ENCODE assay signal across 8 cellular contexts in genomic region chr20:64077876-64078551, GRCh38. TPM values are rescaled to one million over a fixed set of nuclear protein-coding genes. Genes with fewer than 3 reads are reported as not detected.
DNase-seq lines count a peak whose midpoint lies in the region; ATAC-seq, FAIRE-seq and TF ChIP-seq lines count a peak whose summit lies in the region.

No MANE protein-coding gene starts in this region.

- POLR2A ChIA-PET in CD4-positive, alpha-beta T cell (lab: Charles Lee) = interaction anchor here (0.5 to 3.7 kb wide), 10 partner anchors 9 to 443 kb away, joined by 3 to 30 read pairs (median 8); partner anchors contain the start of genes PCMTD2 and TCEA2
- POLR2A ChIA-PET in HepG2 (lab: Yijun Ruan, JAX) = interaction anchor here (3.4 to 4.9 kb wide), 2 partner anchors 13 to 178 kb away, joined by 11 to 25 read pairs; partner anchors contain the start of gene PCMTD2

- peaks cover 20% of the 10 kb centered on the region for H3F3A ChIP-seq in Loucy (ENCODE audit: low read depth)

- H3K27me3 Mint-ChIP-seq in CD4-positive, alpha-beta T cell = no peaks in the 10 kb centered on the region

- 0 out of 2 replicates have a peak, but pooled peaks cover 11% of the 10 kb centered on the region for H3K79me2 ChIP-seq in Loucy (ENCODE audit: insufficient read depth, low read length)
- no peaks in the 10 kb centered on the region for H3K79me2 ChIP-seq in HepG2 (ENCODE audit: insufficient read depth, low read length)

- peak overlapping the region; percentile 80 for H3K27ac ChIP-seq in CD4-positive, alpha-beta T cell (ENCODE audit: low read depth, low read length)
- H3K27ac ChIP-seq in HepG2 (ENCODE audit: extremely low read length, insufficient read depth, low read length) = no peak overlapping the region
- no peak overlapping the region for H3K27ac ChIP-seq in urinary bladder (ENCODE audit: low read depth)

- CTCF ChIA-PET in CD4-positive, alpha-beta T cell (lab: Charles Lee) = interaction anchor here (0.7 to 3.0 kb wide), 4 partner anchors 8 to 104 kb away, joined by 3 to 12 read pairs (median 6); no protein-coding TSS in a partner anchor
- CTCF ChIA-PET in HepG2 (lab: Yijun Ruan, JAX; ENCODE audit: low intra/inter-chr PET ratio, low total read pairs) = no interaction called here

- no peaks in the 10 kb centered on the region for H3K9me3 Mint-ChIP-seq in CD4-positive, alpha-beta T cell

- H3K36me3 ChIP-seq in Loucy (ENCODE audit: insufficient read depth, low read length) (no peaks in the 10 kb centered on the region), HepG2 (replicated peaks in 1 of 2; ENCODE audit: control insufficient read depth in 1 of 2, insufficient read depth in 2 of 2, low read length in 2 of 2) (no peaks in the 10 kb centered on the region), urinary bladder (ENCODE audit: insufficient read depth) (no peaks in the 10 kb centered on the region)

- H3K27me3 ChIP-seq in CD4-positive, alpha-beta T cell (ENCODE audit: control insufficient read depth, insufficient read depth, low read length) = no peaks in the 10 kb centered on the region
- no peaks in the 10 kb centered on the region for H3K27me3 ChIP-seq in Loucy (ENCODE audit: insufficient read depth, low read length, poor library complexity, severe bottlenecking)
- peaks cover 0 to 3% of the 10 kb centered on the region in 2 experiments; a peak in 2 of 5 replicates for H3K27me3 ChIP-seq in HepG2 (ENCODE audit: control insufficient read depth in 1 of 2, insufficient read depth in 2 of 2, low read length in 2 of 2)

- no peak for FAIRE-seq in HepG2 (lab: Jason Lieb, UNC)

- H3K4me3 ChIP-seq in Loucy (ENCODE audit: low read length, poor library complexity, severe bottlenecking) (peak overlapping the region; percentile 83), HepG2 (replicated peaks in 1 of 3; ENCODE audit: insufficient read depth in 1 of 3, low read depth in 2 of 3, low read length in 3 of 3) (peak overlapping the region in 1 of 3 experiments; percentile 89; a peak in 1 of 6 replicates), urinary bladder (ENCODE audit: low read depth, low read length) (peak overlapping the region; percentile 56)

- H3K36me3 Mint-ChIP-seq in CD4-positive, alpha-beta T cell (ENCODE audit: low read depth) = peaks cover 26% of the 10 kb centered on the region

- intact Hi-C loops in CD4-positive, alpha-beta T cell (cut with DNase I, micrococcal nuclease) = loop anchor here in 1 of 2 experiments (2.0 to 5.0 kb wide), 2 partner anchors 15 to 36 kb away; partner anchors contain the start of gene TCEA2
- intact Hi-C loops in HepG2 (cut with micrococcal nuclease; ENCODE audit: unreplicated experiment) = no loop called here

- H3K4me1 ChIP-seq in Loucy (ENCODE audit: insufficient read depth, low read length, poor library complexity, severe bottlenecking) = peaks cover 38% of the 10 kb centered on the region
- H3K4me1 ChIP-seq in HepG2 (ENCODE audit: insufficient read depth, low read length) = peaks cover 46% of the 10 kb centered on the region
- H3K4me1 ChIP-seq in urinary bladder (ENCODE audit: insufficient read depth) = peaks cover 2% of the 10 kb centered on the region

- no peak for TF ChIP-seq RAD21 in HepG2 (CRISPR knock-in tag; IDR thresholded peaks at IDR 0.05)

- TF ChIP-seq EP300 in HepG2 (IDR thresholded peaks at IDR 0.05; ENCODE audit: low read depth in 2 of 2, low read length in 2 of 2) = no peak
- no peak for TF ChIP-seq EP300 in HepG2 (CRISPR knock-in tag; IDR thresholded peaks at IDR 0.05; ENCODE audit: borderline replicate concordance)

- peak; percentile 73 for ATAC-seq in CD4-positive, alpha-beta T cell (ENCODE audit: poor library complexity)
- ATAC-seq in HepG2 = no peak
- no peak for ATAC-seq in GM21367 (IDR thresholded peaks at IDR 0.05; ENCODE audit: unreplicated experiment)
- no peak for ATAC-seq in GM18498 (IDR thresholded peaks at IDR 0.05; ENCODE audit: unreplicated experiment)

- H3K9ac ChIP-seq in Loucy (ENCODE audit: low read depth, low read length, poor library complexity, severe bottlenecking) = peak overlapping the region; percentile 86
- no peak overlapping the region for H3K9ac ChIP-seq in HepG2 (ENCODE audit: insufficient read depth, low read depth, low read length)

- peaks cover 39% of the 10 kb centered on the region for H3K4me1 Mint-ChIP-seq in CD4-positive, alpha-beta T cell (ENCODE audit: low read depth)

- no TSS peak for BruUV-seq in HepG2 (replicated peaks; lab: Mats Ljungman, UMichigan)

- in situ Hi-C loops in HepG2 (cut with HindIII; ENCODE audit: extremely low pct_ligation_motif_present, low pct_unique_long_range_greater_than_20kb) = no loop called here

- TF ChIP-seq CTCF in CD4-positive, alpha-beta T cell (IDR thresholded peaks at IDR 0.05) = no peak
- TF ChIP-seq CTCF in Loucy (conservative IDR thresholded peaks at IDR 0.05; ENCODE audit: low read length) = no peak
- no peak for TF ChIP-seq CTCF in HepG2 (CRISPR knock-in tag; IDR thresholded peaks at IDR 0.05)

- H4K20me1 ChIP-seq in Loucy (ENCODE audit: insufficient read depth, low read length, poor library complexity, severe bottlenecking) = no peaks in the 10 kb centered on the region
- peaks cover 9% of the 10 kb centered on the region; the same call in 1 of the 2 replicates for H4K20me1 ChIP-seq in HepG2 (ENCODE audit: insufficient read depth, low read length)

- H2AFZ ChIP-seq in Loucy (ENCODE audit: low read length) = no peak overlapping the region
- no peak overlapping the region for H2AFZ ChIP-seq in HepG2 (ENCODE audit: low read length)

- WGBS in HepG2 (ENCODE audit: low lambda C conversion rate) = 78% methylated on average over 14 of the region's 15 CpGs
- WGBS in urinary bladder = 69% methylated on average over 15 of the region's 15 CpGs

- H3K4me3 Mint-ChIP-seq in CD4-positive, alpha-beta T cell = peak overlapping the region; percentile 91

- H3K9me3 ChIP-seq in CD4-positive, alpha-beta T cell (ENCODE audit: control insufficient read depth, low read length) = no peaks in the 10 kb centered on the region
- H3K9me3 ChIP-seq in Loucy (ENCODE audit: insufficient read depth, low read depth, low read length) = no peaks in the 10 kb centered on the region
- H3K9me3 ChIP-seq in HepG2 (ENCODE audit: low read length) = no peaks in the 10 kb centered on the region

- peak overlapping the region; percentile 98 for H3K4me2 ChIP-seq in Loucy (ENCODE audit: low read depth, low read length, poor library complexity, severe bottlenecking)
- H3K4me2 ChIP-seq in HepG2 (ENCODE audit: low read depth, low read length) = peak overlapping the region; percentile 99

- peak; percentile 50 to 70 (median 62) for DNase-seq in CD4-positive, alpha-beta T cell
- DNase-seq in activated T-helper 1 cell treated with Interleukin-2 at 50 U/mL for 16 hours (ENCODE audit: low read depth) (peak; percentile 54), HepG2 (ENCODE audit: low spot score) (no peak), NCI-H187 treated with DMSO at 0.1 percent for 48 hours (lab: John Stamatoyannopoulos, UW) (no peak)

- no peak for TF ChIP-seq POLR2A in HepG2 (IDR thresholded peaks at IDR 0.05; ENCODE audit: insufficient read depth in 1 of 2, low read depth in 2 of 2, low read length in 2 of 2)

- H3K27ac Mint-ChIP-seq in CD4-positive, alpha-beta T cell = peak overlapping the region; percentile 86

- no peaks in the 10 kb centered on the region for H3K9me2 ChIP-seq in Loucy (replicated peaks; ENCODE audit: low read depth, low read length)

RNA-seq across cellular contexts. Expression of gene RGS19, which starts 1.3 kb away (rescaled TPM):
- total RNA-seq in CD4-positive, alpha-beta T cell = 10 to 100 TPM in 1 of 2 experiments, 1 to 10 TPM in 1; 9.7 to 14.8 TPM
- total RNA-seq in HepG2 (2016; rRNA removed; fragmentation: Illumina TruSeq; extraction: Trizol) (10.2 and 10.7 TPM in 2 replicates), urinary bladder (7.8 TPM)
- total RNA-seq in HepG2 (2016; cell fraction: cytosol; rRNA removed; fragmentation: Illumina TruSeq; extraction: Trizol; ENCODE audit: low read depth) = 8.3 and 13.6 TPM in 2 replicates
- 9.9 and 10.3 TPM in 2 replicates for total RNA-seq in HepG2 (2016; cell fraction: insoluble cytoplasmic fraction; rRNA removed; fragmentation: Illumina TruSeq; extraction: Trizol)
- 24.1 and 24.7 TPM in 2 replicates for total RNA-seq in HepG2 (2016; cell fraction: membrane; rRNA removed; fragmentation: Illumina TruSeq; extraction: Trizol)
- total RNA-seq in HepG2 (2016; cell fraction: nucleus; rRNA removed; fragmentation: Illumina TruSeq; extraction: Trizol) = 7.0 and 7.6 TPM in 2 replicates
- polyA plus RNA-seq in HepG2 (2011; rRNA removed) (11.9 and 14.7 TPM in 2 replicates), urinary bladder (11.6 TPM)
- 11.7 and 19.3 TPM in 2 replicates for polyA plus RNA-seq in HepG2 (2011; cell fraction: cytosol; rRNA removed)
- 12.6 and 13.6 TPM in 2 replicates for polyA plus RNA-seq in HepG2 (2011; cell fraction: nucleus; rRNA removed)
- 4.4 and 6.8 TPM in 2 replicates for polyA plus RNA-seq in HepG2 (2012)
- polyA plus RNA-seq in HepG2 (2016; cell fraction: cytosol; fragmentation: Illumina TruSeq; extraction: Trizol; ENCODE audit: low read depth) = 18.0 and 22.1 TPM in 2 replicates
- 14.2 and 16.6 TPM in 2 replicates for polyA plus RNA-seq in HepG2 (2016; cell fraction: insoluble cytoplasmic fraction; fragmentation: Illumina TruSeq; extraction: Trizol; ENCODE audit: low read depth)
- polyA plus RNA-seq in HepG2 (2016; cell fraction: membrane; fragmentation: Illumina TruSeq; extraction: Trizol; ENCODE audit: low read depth) = 25.0 and 29.7 TPM in 2 replicates
- 9.7 and 10.6 TPM in 2 replicates for polyA plus RNA-seq in HepG2 (2016; cell fraction: nucleus; fragmentation: Illumina TruSeq; extraction: Trizol; ENCODE audit: insufficient read depth, low read depth)
- 15.8 and 18.5 TPM in 2 replicates for polyA minus RNA-seq in HepG2 (2011; rRNA and poly(A)+ RNA removed; ENCODE audit: low replicate concordance)
- polyA minus RNA-seq in HepG2 (2011; cell fraction: cytosol; rRNA and poly(A)+ RNA removed) = 8.1 and 9.1 TPM in 2 replicates
- polyA minus RNA-seq in HepG2 (2011; cell fraction: nucleus; rRNA and poly(A)+ RNA removed) = 4.5 and 5.5 TPM in 2 replicates

RNA-seq across cellular contexts. Expression of gene OPRL1, which starts 1.9 kb away (rescaled TPM):
- 1 to 10 TPM; 1.0 to 1.2 TPM for total RNA-seq in CD4-positive, alpha-beta T cell
- 0.27 and 0.35 TPM in 2 replicates for total RNA-seq in HepG2 (2016; rRNA removed; fragmentation: Illumina TruSeq; extraction: Trizol)
- not detected in 2 replicates for total RNA-seq in HepG2 (2016; cell fraction: cytosol; rRNA removed; fragmentation: Illumina TruSeq; extraction: Trizol; ENCODE audit: low read depth)
- total RNA-seq in HepG2 (2016; cell fraction: insoluble cytoplasmic fraction; rRNA removed; fragmentation: Illumina TruSeq; extraction: Trizol) = 0.16 and 0.56 TPM in 2 replicates
- 0.12 and 0.14 TPM in 2 replicates for total RNA-seq in HepG2 (2016; cell fraction: membrane; rRNA removed; fragmentation: Illumina TruSeq; extraction: Trizol)
- 0.25 and 0.28 TPM in 2 replicates for total RNA-seq in HepG2 (2016; cell fraction: nucleus; rRNA removed; fragmentation: Illumina TruSeq; extraction: Trizol)
- 0.71 and 0.77 TPM in 2 replicates for polyA plus RNA-seq in HepG2 (2011; rRNA removed)
- polyA plus RNA-seq in HepG2 (2011; cell fraction: cytosol; rRNA removed) = 0.37 and 0.86 TPM in 2 replicates
- polyA plus RNA-seq in HepG2 (2011; cell fraction: nucleus; rRNA removed) = 0.99 and 1.1 TPM in 2 replicates
- polyA plus RNA-seq in HepG2 (2012) = 0.28 and 0.56 TPM in 2 replicates
- polyA plus RNA-seq in HepG2 (2016; cell fraction: cytosol; fragmentation: Illumina TruSeq; extraction: Trizol; ENCODE audit: low read depth) = not detected in 2 replicates
- 0.32 and 0.40 TPM in 2 replicates for polyA plus RNA-seq in HepG2 (2016; cell fraction: insoluble cytoplasmic fraction; fragmentation: Illumina TruSeq; extraction: Trizol; ENCODE audit: low read depth)
- polyA plus RNA-seq in HepG2 (2016; cell fraction: membrane; fragmentation: Illumina TruSeq; extraction: Trizol; ENCODE audit: low read depth) = 0.08 TPM in 1 of 2 replicates, not detected in the other
- 0.33 and 0.61 TPM in 2 replicates for polyA plus RNA-seq in HepG2 (2016; cell fraction: nucleus; fragmentation: Illumina TruSeq; extraction: Trizol; ENCODE audit: insufficient read depth, low read depth)
- 0.14 and 3.0 TPM in 2 replicates for polyA minus RNA-seq in HepG2 (2011; rRNA and poly(A)+ RNA removed; ENCODE audit: low replicate concordance)
- 0.59 and 0.62 TPM in 2 replicates for polyA minus RNA-seq in HepG2 (2011; cell fraction: cytosol; rRNA and poly(A)+ RNA removed)
- 0.13 and 0.25 TPM in 2 replicates for polyA minus RNA-seq in HepG2 (2011; cell fraction: nucleus; rRNA and poly(A)+ RNA removed)
- 1.1 TPM for total RNA-seq in urinary bladder
- polyA plus RNA-seq in urinary bladder = 0.67 TPM

RNA-seq across cellular contexts. Expression of gene LKAAEAR1, which starts 6.2 kb away (rescaled TPM):
- under 1 TPM; 0.30 to 0.39 TPM for total RNA-seq in CD4-positive, alpha-beta T cell
- not detected in 2 replicates for total RNA-seq in HepG2 (2016; rRNA removed; fragmentation: Illumina TruSeq; extraction: Trizol)
- 0.51 TPM in 1 of 2 replicates, not detected in the other for total RNA-seq in HepG2 (2016; cell fraction: cytosol; rRNA removed; fragmentation: Illumina TruSeq; extraction: Trizol; ENCODE audit: low read depth)
- 0.15 TPM in 1 of 2 replicates, not detected in the other for total RNA-seq in HepG2 (2016; cell fraction: insoluble cytoplasmic fraction; rRNA removed; fragmentation: Illumina TruSeq; extraction: Trizol)
- 0.22 TPM in 1 of 2 replicates, not detected in the other for total RNA-seq in HepG2 (2016; cell fraction: membrane; rRNA removed; fragmentation: Illumina TruSeq; extraction: Trizol)
- total RNA-seq in HepG2 (2016; cell fraction: nucleus; rRNA removed; fragmentation: Illumina TruSeq; extraction: Trizol) = not detected in 2 replicates
- not detected in 2 replicates for polyA plus RNA-seq in HepG2 (2011; rRNA removed)
- polyA plus RNA-seq in HepG2 (2011; cell fraction: cytosol; rRNA removed) = not detected in 2 replicates
- not detected in 2 replicates for polyA plus RNA-seq in HepG2 (2011; cell fraction: nucleus; rRNA removed)
- polyA plus RNA-seq in HepG2 (2012) = not detected in 2 replicates
- 0.41 and 0.44 TPM in 2 replicates for polyA plus RNA-seq in HepG2 (2016; cell fraction: cytosol; fragmentation: Illumina TruSeq; extraction: Trizol; ENCODE audit: low read depth)
- not detected in 2 replicates for polyA plus RNA-seq in HepG2 (2016; cell fraction: insoluble cytoplasmic fraction; fragmentation: Illumina TruSeq; extraction: Trizol; ENCODE audit: low read depth)
- not detected in 2 replicates for polyA plus RNA-seq in HepG2 (2016; cell fraction: membrane; fragmentation: Illumina TruSeq; extraction: Trizol; ENCODE audit: low read depth)
- polyA plus RNA-seq in HepG2 (2016; cell fraction: nucleus; fragmentation: Illumina TruSeq; extraction: Trizol; ENCODE audit: insufficient read depth, low read depth) = not detected in 2 replicates
- polyA minus RNA-seq in HepG2 (2011; rRNA and poly(A)+ RNA removed; ENCODE audit: low replicate concordance) = not detected in 2 replicates
- polyA minus RNA-seq in HepG2 (2011; cell fraction: cytosol; rRNA and poly(A)+ RNA removed) = not detected in 2 replicates
- polyA minus RNA-seq in HepG2 (2011; cell fraction: nucleus; rRNA and poly(A)+ RNA removed) = not detected in 2 replicates
- total RNA-seq in urinary bladder = not detected
- polyA plus RNA-seq in urinary bladder = 0.48 TPM

RNA-seq across cellular contexts. Expression of gene TCEA2, which starts 15.0 kb away (rescaled TPM):
- total RNA-seq in CD4-positive, alpha-beta T cell = 10 to 100 TPM; 28.4 to 29.9 TPM
- total RNA-seq in HepG2 (2016; rRNA removed; fragmentation: Illumina TruSeq; extraction: Trizol) = 25.9 and 33.7 TPM in 2 replicates
- total RNA-seq in HepG2 (2016; cell fraction: cytosol; rRNA removed; fragmentation: Illumina TruSeq; extraction: Trizol; ENCODE audit: low read depth) = 58.0 and 75.2 TPM in 2 replicates
- 25.2 and 31.6 TPM in 2 replicates for total RNA-seq in HepG2 (2016; cell fraction: insoluble cytoplasmic fraction; rRNA removed; fragmentation: Illumina TruSeq; extraction: Trizol)
- 54.3 and 70.5 TPM in 2 replicates for total RNA-seq in HepG2 (2016; cell fraction: membrane; rRNA removed; fragmentation: Illumina TruSeq; extraction: Trizol)
- 19.6 and 25.2 TPM in 2 replicates for total RNA-seq in HepG2 (2016; cell fraction: nucleus; rRNA removed; fragmentation: Illumina TruSeq; extraction: Trizol)
- 28.1 and 36.8 TPM in 2 replicates for polyA plus RNA-seq in HepG2 (2011; rRNA removed)
- 22.9 and 25.9 TPM in 2 replicates for polyA plus RNA-seq in HepG2 (2011; cell fraction: cytosol; rRNA removed)
- polyA plus RNA-seq in HepG2 (2011; cell fraction: nucleus; rRNA removed) = 101 and 106 TPM in 2 replicates
- 70.9 and 75.4 TPM in 2 replicates for polyA plus RNA-seq in HepG2 (2012)
- 308 and 317 TPM in 2 replicates for polyA plus RNA-seq in HepG2 (2016; cell fraction: cytosol; fragmentation: Illumina TruSeq; extraction: Trizol; ENCODE audit: low read depth)
- 54.5 and 74.5 TPM in 2 replicates for polyA plus RNA-seq in HepG2 (2016; cell fraction: insoluble cytoplasmic fraction; fragmentation: Illumina TruSeq; extraction: Trizol; ENCODE audit: low read depth)
- 232 and 236 TPM in 2 replicates for polyA plus RNA-seq in HepG2 (2016; cell fraction: membrane; fragmentation: Illumina TruSeq; extraction: Trizol; ENCODE audit: low read depth)
- 80.5 and 83.8 TPM in 2 replicates for polyA plus RNA-seq in HepG2 (2016; cell fraction: nucleus; fragmentation: Illumina TruSeq; extraction: Trizol; ENCODE audit: insufficient read depth, low read depth)
- polyA minus RNA-seq in HepG2 (2011; rRNA and poly(A)+ RNA removed; ENCODE audit: low replicate concordance) = 42.1 and 65.5 TPM in 2 replicates
- polyA minus RNA-seq in HepG2 (2011; cell fraction: cytosol; rRNA and poly(A)+ RNA removed) = 21.6 and 27.5 TPM in 2 replicates
- 32.7 and 36.6 TPM in 2 replicates for polyA minus RNA-seq in HepG2 (2011; cell fraction: nucleus; rRNA and poly(A)+ RNA removed)
- 18.2 TPM for total RNA-seq in urinary bladder
- 69.0 TPM for polyA plus RNA-seq in urinary bladder

RNA-seq across cellular contexts. Expression of gene SOX18, which starts 28.6 kb away (rescaled TPM):
- not detected for total RNA-seq in CD4-positive, alpha-beta T cell
- total RNA-seq in HepG2 (2016; rRNA removed; fragmentation: Illumina TruSeq; extraction: Trizol) (1.3 and 1.9 TPM in 2 replicates), urinary bladder (4.5 TPM)
- 1.1 and 1.6 TPM in 2 replicates for total RNA-seq in HepG2 (2016; cell fraction: cytosol; rRNA removed; fragmentation: Illumina TruSeq; extraction: Trizol; ENCODE audit: low read depth)
- total RNA-seq in HepG2 (2016; cell fraction: insoluble cytoplasmic fraction; rRNA removed; fragmentation: Illumina TruSeq; extraction: Trizol) = 0.94 and 1.8 TPM in 2 replicates
- 2.7 and 3.0 TPM in 2 replicates for total RNA-seq in HepG2 (2016; cell fraction: membrane; rRNA removed; fragmentation: Illumina TruSeq; extraction: Trizol)
- 1.4 and 2.1 TPM in 2 replicates for total RNA-seq in HepG2 (2016; cell fraction: nucleus; rRNA removed; fragmentation: Illumina TruSeq; extraction: Trizol)
- polyA plus RNA-seq in HepG2 (2011; rRNA removed) (1.6 and 2.0 TPM in 2 replicates), urinary bladder (66.0 TPM)
- 1.1 and 2.3 TPM in 2 replicates for polyA plus RNA-seq in HepG2 (2011; cell fraction: cytosol; rRNA removed)
- 8.4 and 10.3 TPM in 2 replicates for polyA plus RNA-seq in HepG2 (2011; cell fraction: nucleus; rRNA removed)
- polyA plus RNA-seq in HepG2 (2012) = 2.4 and 3.1 TPM in 2 replicates
- polyA plus RNA-seq in HepG2 (2016; cell fraction: cytosol; fragmentation: Illumina TruSeq; extraction: Trizol; ENCODE audit: low read depth) = 1.8 and 1.9 TPM in 2 replicates
- 7.2 and 8.4 TPM in 2 replicates for polyA plus RNA-seq in HepG2 (2016; cell fraction: insoluble cytoplasmic fraction; fragmentation: Illumina TruSeq; extraction: Trizol; ENCODE audit: low read depth)
- 3.3 and 4.0 TPM in 2 replicates for polyA plus RNA-seq in HepG2 (2016; cell fraction: membrane; fragmentation: Illumina TruSeq; extraction: Trizol; ENCODE audit: low read depth)
- polyA plus RNA-seq in HepG2 (2016; cell fraction: nucleus; fragmentation: Illumina TruSeq; extraction: Trizol; ENCODE audit: insufficient read depth, low read depth) = 9.0 and 10.0 TPM in 2 replicates
- polyA minus RNA-seq in HepG2 (2011; rRNA and poly(A)+ RNA removed; ENCODE audit: low replicate concordance) = 0.28 and 1.8 TPM in 2 replicates
- 1.9 and 4.0 TPM in 2 replicates for polyA minus RNA-seq in HepG2 (2011; cell fraction: cytosol; rRNA and poly(A)+ RNA removed)
- polyA minus RNA-seq in HepG2 (2011; cell fraction: nucleus; rRNA and poly(A)+ RNA removed) = 0.77 and 0.87 TPM in 2 replicates

Comparison
In these comparisons a context has a peak if more than half of its experiments do, and no peak if none do; other contexts are left out.
1. DNase-seq: peak in CD4-positive, alpha-beta T cell (10 of 10) and activated T-helper 1 cell treated with Interleukin-2 at 50 U/mL for 16 hours (single experiment); none in HepG2 (single experiment) and NCI-H187 treated with DMSO at 0.1 percent for 48 hours (single experiment).